11 cellular contexts compared by ENCODE assay signal in genomic region chr17:17757944-17758343, GRCh38.
A peak's percentile ranks its signal among the peaks of the same experiment; 100 is the strongest.
DNase-seq lines count a peak whose midpoint lies in the region; ATAC-seq and TF ChIP-seq lines count a peak whose summit lies in the region.
"Had no signal": no experiment of that assay in that cellular context is flagged by ENCODE, and none has a peak within 500 bp of the region (broad histone marks: within the 10 kb centered on the region; RNA-seq: fewer than 3 reads in every experiment).

No MANE protein-coding gene starts in this region.

- no peak overlapping the region for H3K4me3 Mint-ChIP-seq in activated naive CD4-positive, alpha-beta T cell treated with anti-CD3 and anti-CD28 coated beads, Interleukin-2, amount 10 ng/mL, durations not matched to agents 7 days and 5 days

- no peaks in the 10 kb centered on the region for H3K9me3 Mint-ChIP-seq in activated naive CD4-positive, alpha-beta T cell treated with anti-CD3 and anti-CD28 coated beads, Interleukin-2, amount 10 ng/mL, durations not matched to agents 7 days and 5 days

- no peaks in the 10 kb centered on the region for H3K27me3 Mint-ChIP-seq in activated naive CD4-positive, alpha-beta T cell treated with anti-CD3 and anti-CD28 coated beads, Interleukin-2, amount 10 ng/mL, durations not matched to agents 7 days and 5 days

- WGBS in thymus, result 3% methylated on average over 14 of the region's 14 CpGs
- 76 to 82% methylated on average over 14 of the region's 14 CpGs for WGBS in lower leg skin, 2 donors

- DNase-seq in activated naive CD4-positive, alpha-beta T cell treated with anti-CD3 and anti-CD28 coated beads, Interleukin-2, amount 10 ng/mL, durations not matched to agents 7 days and 5 days, result no peak
- no peak for DNase-seq in activated naive CD4-positive, alpha-beta T cell treated with Interleukin-2 at 50 U/mL for 16 hours
- DNase-seq in NCI-H510A (lab: John Stamatoyannopoulos, UW), result peak; percentile 61
- no peak for DNase-seq in dorsolateral prefrontal cortex
- DNase-seq in lower leg skin (ENCODE audit: low spot score in 2 of 2), result no peak
- no peak for DNase-seq in midbrain (lab: John Stamatoyannopoulos, UW)
- DNase-seq: stimulated activated CD4-positive, alpha-beta T cell treated with anti-CD3 and anti-CD28 coated beads, Interleukin-12 subunit alpha, Interleukin-12 subunit beta, amount 100 ng/mL, for 4 hours had no signal

- no peak for TF ChIP-seq POLR2A in lower leg skin (IDR thresholded peaks at IDR 0.05)

- intact Hi-C loops in dorsolateral prefrontal cortex (cut with DNase I) (no loop called here), lower leg skin (cut with DNase I; ENCODE audit: low total_unique reads) (no loop called here)

- H3K4me1 Mint-ChIP-seq in activated naive CD4-positive, alpha-beta T cell treated with anti-CD3 and anti-CD28 coated beads, Interleukin-2, amount 10 ng/mL, durations not matched to agents 7 days and 5 days, result peaks cover 56% of the 10 kb centered on the region

- peaks cover 60% of the 10 kb centered on the region for H3K4me1 ChIP-seq in thymus (ENCODE audit: control insufficient read depth, insufficient read depth, low read length)

- H3K4me3 ChIP-seq in dorsolateral prefrontal cortex, result peak overlapping the region in 9 of 59 donors; percentile 6 to 34 (median 8)
- H3K4me3 ChIP-seq in thymus (ENCODE audit: low read length), result peak overlapping the region; percentile 42
- no peak overlapping the region for H3K4me3 ChIP-seq in lower leg skin (ENCODE audit: low read depth, poor library complexity, severe bottlenecking)
- H3K4me3 ChIP-seq: SJSA1 had no signal

- H3K27ac ChIP-seq in dorsolateral prefrontal cortex, result peak overlapping the region in 50 of 59 donors; percentile 13 to 79 (median 62)
- peak overlapping the region; percentile 96 for H3K27ac ChIP-seq in thymus (ENCODE audit: low read depth)
- H3K27ac ChIP-seq: C4-2B, SJSA1 had no signal

- peak overlapping the region; percentile 67 for H3K27ac Mint-ChIP-seq in activated naive CD4-positive, alpha-beta T cell treated with anti-CD3 and anti-CD28 coated beads, Interleukin-2, amount 10 ng/mL, durations not matched to agents 7 days and 5 days

- no peak for TF ChIP-seq CTCF in dorsolateral prefrontal cortex (IDR thresholded peaks at IDR 0.05 in 54 of 56, conservative IDR thresholded peaks at IDR 0.05 in 2 of 56; ENCODE audit: low read depth in 1 of 56, partially characterized antibody in 56 of 56)
- no peak for TF ChIP-seq CTCF in lower leg skin (IDR thresholded peaks at IDR 0.05)

- CTCF ChIA-PET in activated naive CD4-positive, alpha-beta T cell treated with anti-CD3 and anti-CD28 coated beads, Interleukin-2, amount 10 ng/mL, durations not matched to agents 7 days and 5 days (lab: Charles Lee), result no interaction called here

- H3K9me3 ChIP-seq in thymus (ENCODE audit: control insufficient read depth), result no peaks in the 10 kb centered on the region
- H3K9me3 ChIP-seq: SJSA1 had no signal

- no peak for ATAC-seq in GM18511 (IDR thresholded peaks at IDR 0.05; ENCODE audit: unreplicated experiment)

- H3K27me3 ChIP-seq in dorsolateral prefrontal cortex, result no peaks in the 10 kb centered on the region
- no peaks in the 10 kb centered on the region for H3K27me3 ChIP-seq in thymus (ENCODE audit: control insufficient read depth, insufficient read depth)
- H3K27me3 ChIP-seq: SJSA1 had no signal

- H3K36me3 Mint-ChIP-seq in activated naive CD4-positive, alpha-beta T cell treated with anti-CD3 and anti-CD28 coated beads, Interleukin-2, amount 10 ng/mL, durations not matched to agents 7 days and 5 days, result peaks cover 2% of the 10 kb centered on the region

- peaks cover 6% of the 10 kb centered on the region for H3K36me3 ChIP-seq in thymus (ENCODE audit: control insufficient read depth, insufficient read depth)
